Comparison of ENCODE assay signal across 13 cellular contexts in the genomic region with DNA sequence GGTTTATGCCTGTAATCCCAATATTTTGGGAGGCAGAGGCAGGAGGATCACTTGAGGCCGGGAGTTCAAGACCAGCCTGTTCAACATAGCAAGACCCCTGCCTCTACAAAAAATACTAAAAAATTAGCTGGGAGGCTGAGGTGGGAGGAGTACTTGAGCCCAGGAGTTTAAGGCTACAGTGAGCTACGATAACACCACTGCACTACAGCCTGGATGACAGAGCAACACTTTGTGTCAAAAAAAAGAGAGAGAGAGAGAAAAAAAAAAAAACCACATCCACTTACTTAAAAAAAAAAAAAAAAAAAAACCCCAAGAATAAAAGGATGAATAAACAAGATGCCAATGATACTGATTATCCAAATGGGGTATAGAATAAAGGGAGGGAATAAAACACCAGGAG.
"Had no signal": no experiment of that assay in that cellular context is flagged by ENCODE, and none has a peak within 500 bp of the region (broad histone marks: within the 10 kb centered on the region; RNA-seq: fewer than 3 reads in every experiment).

No MANE protein-coding gene starts in this region.

- H3K4me3 Mint-ChIP-seq: naive B cell, neural crest cell had no signal

- H3K27me3 Mint-ChIP-seq: naive B cell had no signal

- DNase-seq: effector CD4-positive, alpha-beta T cell; foreskin melanocyte; head of caudate nucleus; left colon; left ventricle myocardium superior; mesendoderm; naive B cell; ovary; sigmoid colon; stimulated activated CD4-positive, alpha-beta T cell treated with anti-CD3 and anti-CD28 coated beads, Interleukin-2, amount 100 ng/mL, for 24 hours; stimulated activated naive CD4-positive, alpha-beta T cell; trophoblast cell had no signal

- H3K4me1 Mint-ChIP-seq: naive B cell, neural crest cell had no signal

- ATAC-seq: left colon, left ventricle myocardium superior had no signal

- H3K9me3 Mint-ChIP-seq: naive B cell, neural crest cell had no signal
